20 cellular contexts compared by ENCODE assay signal in the genomic region with DNA sequence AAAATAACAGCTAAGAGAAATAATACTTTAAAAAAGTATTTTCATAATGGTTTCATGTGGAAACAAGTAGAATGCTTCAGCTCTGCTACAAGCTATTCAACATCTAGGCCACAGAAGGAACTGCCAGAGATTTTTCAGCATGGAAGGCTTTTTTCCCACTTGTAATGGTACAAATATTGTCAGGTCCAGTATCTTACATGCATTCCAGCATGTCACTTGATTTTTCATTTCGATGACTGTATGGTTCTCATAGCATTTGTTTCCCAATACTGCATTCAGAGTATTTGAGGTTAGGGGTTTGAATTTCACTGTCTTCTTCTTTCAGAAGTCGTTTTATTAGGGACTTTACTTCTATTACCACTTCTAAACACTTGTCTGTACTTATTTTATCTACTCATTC.
"Had no signal": no experiment of that assay in that cellular context is flagged by ENCODE, and none has a peak within 500 bp of the region (broad histone marks: within the 10 kb centered on the region; RNA-seq: fewer than 3 reads in every experiment).

No MANE protein-coding gene starts in this region.

- H3K36me3 ChIP-seq: gastroesophageal sphincter, left ventricle myocardium inferior, lower lobe of right lung, neural progenitor cell, ovary, right atrium auricular region, sigmoid colon had no signal

- H3K4me3 Mint-ChIP-seq: memory B cell; natural killer cell treated with Interleukin-12 subunit alpha and Interleukin-12 subunit beta and Interleukin-15 and Interleukin-18, amount 100 ng/mL, for 72 hours; neural progenitor cell had no signal

- H3K27me3 Mint-ChIP-seq: memory B cell; natural killer cell treated with Interleukin-12 subunit alpha and Interleukin-12 subunit beta and Interleukin-15 and Interleukin-18, amount 100 ng/mL, for 72 hours had no signal

- H3K9me3 Mint-ChIP-seq: neural progenitor cell had no signal

- H3K4me1 Mint-ChIP-seq: memory B cell, neural progenitor cell had no signal

- H3K9me3 ChIP-seq: gastroesophageal sphincter, lower lobe of right lung, ovary, right atrium auricular region had no signal

- H3K9ac ChIP-seq: neural progenitor cell had no signal

- H3K4me3 ChIP-seq: coronary artery, gastroesophageal sphincter, left ventricle myocardium inferior, lower lobe of right lung, neural progenitor cell, ovary, right atrium auricular region, sigmoid colon had no signal

- H3K36me3 Mint-ChIP-seq: memory B cell; natural killer cell treated with Interleukin-12 subunit alpha and Interleukin-12 subunit beta and Interleukin-15 and Interleukin-18, amount 100 ng/mL, for 72 hours; neural progenitor cell had no signal

- H3K27ac ChIP-seq: coronary artery, gastroesophageal sphincter, left ventricle myocardium inferior, lower lobe of right lung, neural progenitor cell, ovary, right atrium auricular region, sigmoid colon had no signal

- DNase-seq: effector CD4-positive, alpha-beta T cell; foreskin fibroblast; glutamatergic neuron; left cardiac atrium; left ventricle myocardium inferior; lower lobe of right lung; midbrain; nucleus accumbens; ovary; sigmoid colon; small intestine; stimulated activated CD4-positive, alpha-beta T cell treated with anti-CD3 and anti-CD28 coated beads, Interleukin-2, amount 100 ng/mL, for 48 hours; stimulated activated naive CD4-positive, alpha-beta T cell treated with Interleukin-2 at 50 U/mL for 16 hours; trophoblast cell had no signal

- H3K27ac Mint-ChIP-seq: memory B cell; natural killer cell treated with Interleukin-12 subunit alpha and Interleukin-12 subunit beta and Interleukin-15 and Interleukin-18, amount 100 ng/mL, for 72 hours; neural progenitor cell had no signal

- ATAC-seq: gastroesophageal sphincter; left cardiac atrium; lower lobe of right lung; natural killer cell treated with Interleukin-12 subunit alpha and Interleukin-12 subunit beta and Interleukin-15 and Interleukin-18, amount 100 ng/mL, for 72 hours had no signal
